ENCODE assay signal across 21 cellular contexts in the genomic region with DNA sequence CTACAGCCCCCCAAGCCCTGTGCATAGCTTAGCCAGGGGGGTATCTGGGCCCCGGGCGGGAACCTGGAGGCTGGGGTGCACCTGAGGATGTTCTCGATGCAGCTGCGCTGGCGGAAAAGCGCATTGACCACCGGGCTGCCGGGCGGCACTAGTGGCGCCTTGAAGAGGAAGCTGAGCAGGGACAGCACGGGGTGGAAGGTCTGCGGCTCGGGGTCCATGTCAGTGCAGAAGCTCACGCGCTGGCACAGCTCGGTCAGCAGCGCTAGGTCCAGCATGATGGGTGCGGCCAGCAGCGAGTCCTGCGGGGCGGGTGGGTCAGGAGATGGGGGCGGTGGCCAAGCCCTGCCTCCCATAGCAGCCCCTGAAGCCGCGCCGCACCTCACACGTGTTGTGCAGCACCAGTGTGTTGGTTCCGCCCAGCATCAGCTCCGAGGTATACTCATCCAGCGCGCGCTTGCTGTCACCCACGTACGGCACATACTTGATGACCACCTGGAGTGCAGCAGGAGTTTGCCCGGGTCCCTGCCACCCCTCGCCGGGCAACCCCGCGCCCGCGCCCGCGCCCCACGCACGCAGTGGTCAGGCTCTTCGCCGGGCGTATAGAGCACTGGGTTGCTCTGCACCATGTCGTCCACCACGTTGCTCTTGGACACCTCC. TPM values are rescaled to one million over a fixed set of nuclear protein-coding genes. Genes with fewer than 3 reads are reported as not detected.
DNase-seq lines count a peak whose midpoint lies in the region; ATAC-seq and TF ChIP-seq lines count a peak whose summit lies in the region.
"Had no signal": no experiment of that assay in that cellular context is flagged by ENCODE, and none has a peak within 500 bp of the region (broad histone marks: within the 10 kb centered on the region; RNA-seq: fewer than 3 reads in every experiment).

No MANE protein-coding gene starts in this region.

- H3K18ac ChIP-seq in IMR-90 (ENCODE audit: low read depth, low read length): no peak overlapping the region

- no peak overlapping the region for H4K91ac ChIP-seq in IMR-90 (ENCODE audit: insufficient read depth, low read depth, low read length)

- H4K20me1 ChIP-seq in IMR-90 (ENCODE audit: insufficient read depth, low read length): peaks cover 34% of the 10 kb centered on the region

- no peak overlapping the region for H3K14ac ChIP-seq in IMR-90 (replicated peaks; ENCODE audit: low read depth, low read length)

- H3K4me3 Mint-ChIP-seq in activated naive CD4-positive, alpha-beta T cell treated with anti-CD3 and anti-CD28 coated beads, Interleukin-2, amount 10 ng/mL, durations not matched to agents 7 days and 5 days: no peak overlapping the region
- H3K4me3 Mint-ChIP-seq in glutamatergic neuron (ENCODE audit: unreplicated experiment): no peak overlapping the region
- H3K4me3 Mint-ChIP-seq in stimulated activated effector memory CD8-positive, alpha-beta T cell treated with anti-CD3 and anti-CD28 coated beads, Interleukin-12 subunit alpha, Interleukin-12 subunit beta, amount 100 ng/mL, for 72 hours: no peak overlapping the region

- CTCF ChIA-PET in activated naive CD4-positive, alpha-beta T cell treated with anti-CD3 and anti-CD28 coated beads, Interleukin-2, amount 10 ng/mL, durations not matched to agents 7 days and 5 days (lab: Charles Lee): interaction anchor here (1.0 kb wide), 1 partner anchor 15 kb away, joined by 3 read pairs; no protein-coding TSS in a partner anchor
- CTCF ChIA-PET in IMR-90 (lab: Yijun Ruan, JAX): no interaction called here

- TF ChIP-seq CTCF in IMR-90 (conservative IDR thresholded peaks at IDR 0.05; ENCODE audit: low read depth, low read length) (no peak), glutamatergic neuron (IDR thresholded peaks at IDR 0.05; ENCODE audit: partially characterized antibody, unreplicated experiment) (no peak)

- H3K9me3 Mint-ChIP-seq in activated naive CD4-positive, alpha-beta T cell treated with anti-CD3 and anti-CD28 coated beads, Interleukin-2, amount 10 ng/mL, durations not matched to agents 7 days and 5 days: no peaks in the 10 kb centered on the region
- peaks cover 5% of the 10 kb centered on the region for H3K9me3 Mint-ChIP-seq in glutamatergic neuron (ENCODE audit: unreplicated experiment)
- no peaks in the 10 kb centered on the region for H3K9me3 Mint-ChIP-seq in stimulated activated effector memory CD8-positive, alpha-beta T cell treated with anti-CD3 and anti-CD28 coated beads, Interleukin-12 subunit alpha, Interleukin-12 subunit beta, amount 100 ng/mL, for 72 hours
- H3K9me3 Mint-ChIP-seq: nephron progenitor cell had no signal

- no peak overlapping the region for H4K8ac ChIP-seq in IMR-90 (ENCODE audit: low read depth in 2 of 2, low read length in 2 of 2)

- peak overlapping the region; percentile 32 for H2AFZ ChIP-seq in IMR-90 (replicated peaks; ENCODE audit: low read length, poor library complexity)

- H3K4me3 ChIP-seq in IMR-90 (ENCODE audit: insufficient read depth, low read depth, low read length): no peak overlapping the region
- H3K4me3 ChIP-seq: lung, psoas muscle, upper lobe of right lung had no signal

- no TSS peak for BruUV-seq in IMR-90 (replicated peaks; lab: Mats Ljungman, UMichigan)

- no peaks in the 10 kb centered on the region for H3K27me3 ChIP-seq in IMR-90 (ENCODE audit: control insufficient read depth, insufficient read depth, low read length)
- H3K27me3 ChIP-seq: upper lobe of right lung had no signal

- DNase-seq in activated naive CD4-positive, alpha-beta T cell treated with anti-CD3 and anti-CD28 coated beads, Interleukin-2, amount 10 ng/mL, durations not matched to agents 7 days and 5 days: no peak
- DNase-seq in activated naive CD4-positive, alpha-beta T cell (lab: John Stamatoyannopoulos, UW): no peak
- no peak for DNase-seq in IMR-90
- DNase-seq in glutamatergic neuron: peak; percentile 18
- no peak for DNase-seq in stimulated activated effector memory CD8-positive, alpha-beta T cell treated with anti-CD3 and anti-CD28 coated beads, Interleukin-12 subunit alpha, Interleukin-12 subunit beta, amount 100 ng/mL, for 72 hours (ENCODE audit: low spot score in 2 of 2)
- DNase-seq in GOT3 (lab: John Stamatoyannopoulos, UW): no peak
- no peak for DNase-seq in SHP77 treated with DMSO at 0.1 percent for 48 hours (lab: John Stamatoyannopoulos, UW)
- DNase-seq: activated CD4-positive, alpha-beta T cell treated with anti-CD3 and anti-CD28 coated beads, Interleukin-2, amount 50 U/mL, for 1 hour; aorta; islet precursor cell; NCI-H1092 treated with DMSO at 0.1 percent for 48 hours; NCI-H2081 treated with DMSO at 0.1 percent for 48 hours; NCI-H510A; nephron progenitor cell; small intestine; stimulated activated CD4-positive, alpha-beta T cell treated with anti-CD3 and anti-CD28 coated beads, Interleukin-4, amount 100 ng/mL, for 1 hour; upper lobe of right lung had no signal

- no peak overlapping the region for H4K5ac ChIP-seq in IMR-90 (ENCODE audit: low read depth, low read length)

- peaks cover 18% of the 10 kb centered on the region for H3K27me3 Mint-ChIP-seq in activated naive CD4-positive, alpha-beta T cell treated with anti-CD3 and anti-CD28 coated beads, Interleukin-2, amount 10 ng/mL, durations not matched to agents 7 days and 5 days
- peaks cover 11% of the 10 kb centered on the region for H3K27me3 Mint-ChIP-seq in glutamatergic neuron (ENCODE audit: unreplicated experiment)

- H3K9ac ChIP-seq in IMR-90 (ENCODE audit: low read depth, low read length): no peak overlapping the region

- POLR2A ChIA-PET in IMR-90 (lab: Charles Lee; ENCODE audit: unreplicated experiment): no interaction called here

- TF ChIP-seq POLR2A in IMR-90 (IDR thresholded peaks at IDR 0.05; ENCODE audit: low read depth, low read length): no peak

- H3K4me2 ChIP-seq in IMR-90 (ENCODE audit: low read depth, low read length): no peak overlapping the region

- H3K27ac Mint-ChIP-seq in activated naive CD4-positive, alpha-beta T cell treated with anti-CD3 and anti-CD28 coated beads, Interleukin-2, amount 10 ng/mL, durations not matched to agents 7 days and 5 days: peak overlapping the region; percentile 28
- no peak overlapping the region for H3K27ac Mint-ChIP-seq in glutamatergic neuron (ENCODE audit: unreplicated experiment)
- peak overlapping the region; percentile 78 for H3K27ac Mint-ChIP-seq in stimulated activated effector memory CD8-positive, alpha-beta T cell treated with anti-CD3 and anti-CD28 coated beads, Interleukin-12 subunit alpha, Interleukin-12 subunit beta, amount 100 ng/mL, for 72 hours

- no peak overlapping the region for H2BK5ac ChIP-seq in IMR-90 (ENCODE audit: low read depth, low read length, poor library complexity, severe bottlenecking)

- no peak overlapping the region for H2AK5ac ChIP-seq in IMR-90 (ENCODE audit: low read depth, low read length)

- H3K9me3 ChIP-seq in IMR-90 (ENCODE audit: control insufficient read depth, insufficient read depth, low read length): no peaks in the 10 kb centered on the region
- H3K9me3 ChIP-seq: psoas muscle, upper lobe of right lung had no signal

- H3K36me3 Mint-ChIP-seq in activated naive CD4-positive, alpha-beta T cell treated with anti-CD3 and anti-CD28 coated beads, Interleukin-2, amount 10 ng/mL, durations not matched to agents 7 days and 5 days: peaks cover 10% of the 10 kb centered on the region
- H3K36me3 Mint-ChIP-seq in glutamatergic neuron (ENCODE audit: unreplicated experiment): no peaks in the 10 kb centered on the region
- H3K36me3 Mint-ChIP-seq in stimulated activated effector memory CD8-positive, alpha-beta T cell treated with anti-CD3 and anti-CD28 coated beads, Interleukin-12 subunit alpha, Interleukin-12 subunit beta, amount 100 ng/mL, for 72 hours: peaks cover 73% of the 10 kb centered on the region

- peaks cover 23% of the 10 kb centered on the region; the same call in 1 of the 2 replicates for H3K4me1 ChIP-seq in IMR-90 (ENCODE audit: control insufficient read depth, insufficient read depth, low read length)

- dilution Hi-C loops in IMR-90 (cut with HindIII; ENCODE audit: low sequenced_read_pairs, unreplicated experiment): no loop called here

- intact Hi-C loops in IMR-90 (cut with micrococcal nuclease): no loop called here

- H2BK15ac ChIP-seq in IMR-90 (ENCODE audit: low read depth, low read length): no peak overlapping the region

- H3K9me1 ChIP-seq in IMR-90 (ENCODE audit: insufficient read depth, low read length): peaks cover 3% of the 10 kb centered on the region; the same call in 1 of the 2 replicates

- H3K27ac ChIP-seq in IMR-90 (ENCODE audit: insufficient read depth, low read length): no peak overlapping the region
- H3K27ac ChIP-seq: psoas muscle, upper lobe of right lung had no signal

- H3K4me1 Mint-ChIP-seq in activated naive CD4-positive, alpha-beta T cell treated with anti-CD3 and anti-CD28 coated beads, Interleukin-2, amount 10 ng/mL, durations not matched to agents 7 days and 5 days: peaks cover 23% of the 10 kb centered on the region
- H3K4me1 Mint-ChIP-seq in glutamatergic neuron (ENCODE audit: low read depth, unreplicated experiment): peaks cover 5% of the 10 kb centered on the region
- peaks cover 42% of the 10 kb centered on the region for H3K4me1 Mint-ChIP-seq in stimulated activated effector memory CD8-positive, alpha-beta T cell treated with anti-CD3 and anti-CD28 coated beads, Interleukin-12 subunit alpha, Interleukin-12 subunit beta, amount 100 ng/mL, for 72 hours

- peaks cover 2 to 19% of the 10 kb centered on the region in 2 experiments; a peak in 2 of 4 replicates for H3K79me1 ChIP-seq in IMR-90 (ENCODE audit: low read depth in 1 of 2, low read length in 2 of 2)

- no peak overlapping the region for H3K23ac ChIP-seq in IMR-90 (ENCODE audit: low read depth, low read length)

- peak overlapping the region; percentile 55 for H2AK9ac ChIP-seq in IMR-90 (replicated peaks; ENCODE audit: low read depth, low read length, poor library complexity)

- in situ Hi-C loops in IMR-90 (cut with MboI; ENCODE audit: low sequenced_read_pairs): no loop called here

- no peak overlapping the region for H3K56ac ChIP-seq in IMR-90 (ENCODE audit: extremely low read depth, insufficient read depth, low read length)

- TF ChIP-seq RAD21 in IMR-90 (IDR thresholded peaks at IDR 0.05; ENCODE audit: low read length): no peak

- ATAC-seq in IMR-90 (ENCODE audit: low read depth): no peak
- no peak for ATAC-seq in stimulated activated effector memory CD8-positive, alpha-beta T cell treated with anti-CD3 and anti-CD28 coated beads, Interleukin-12 subunit alpha, Interleukin-12 subunit beta, amount 100 ng/mL, for 72 hours
- no peak for ATAC-seq in GM19397 (IDR thresholded peaks at IDR 0.05; ENCODE audit: unreplicated experiment)
- ATAC-seq: psoas muscle, upper lobe of right lung had no signal

- WGBS in IMR-90 (ENCODE audit: extremely low coverage in 2 of 2, insufficient read length in 1 of 2), 2 experiments: 98% methylated on average over 46 of the region's 49 CpGs; no CpG with 5 or more reads in 1 of the 2 experiments

- no peak overlapping the region for H2BK20ac ChIP-seq in IMR-90 (ENCODE audit: low read depth, low read length)

- no peak overlapping the region for H3K4ac ChIP-seq in IMR-90 (ENCODE audit: low read depth, low read length)

- H2BK120ac ChIP-seq in IMR-90 (ENCODE audit: low read depth, low read length): no peak overlapping the region

- peaks cover 13% of the 10 kb centered on the region; the same call in 1 of the 2 replicates for H3K36me3 ChIP-seq in IMR-90 (ENCODE audit: control insufficient read depth, insufficient read depth, low read length)
- H3K36me3 ChIP-seq: upper lobe of right lung had no signal

RNA-seq across cellular contexts. Expression of gene ISYNA1, which starts 2.6 kb away (rescaled TPM):
- 3.4 and 3.9 TPM in 2 replicates for total RNA-seq in IMR-90 (2012; rRNA removed)
- polyA plus RNA-seq in IMR-90 (2012; rRNA removed): 24.7 and 29.4 TPM in 2 replicates
- 12.2 and 29.5 TPM in 2 replicates for polyA plus RNA-seq in IMR-90 (2012; cell fraction: cytosol; rRNA removed)
- polyA plus RNA-seq in IMR-90 (2012; cell fraction: nucleus; rRNA removed; ENCODE audit: low replicate concordance): 118 and 248 TPM in 2 replicates
- total RNA-seq in glutamatergic neuron (ENCODE audit: unreplicated experiment): 111 TPM

RNA-seq across cellular contexts. Expression of gene SSBP4, which starts 16.1 kb away (rescaled TPM):
- 13.3 and 14.9 TPM in 2 replicates for total RNA-seq in IMR-90 (2012; rRNA removed)
- 39.7 and 48.1 TPM in 2 replicates for polyA plus RNA-seq in IMR-90 (2012; rRNA removed)
- polyA plus RNA-seq in IMR-90 (2012; cell fraction: cytosol; rRNA removed): 36.0 and 75.3 TPM in 2 replicates
- polyA plus RNA-seq in IMR-90 (2012; cell fraction: nucleus; rRNA removed; ENCODE audit: low replicate concordance): 110 and 323 TPM in 2 replicates
- total RNA-seq in glutamatergic neuron (ENCODE audit: unreplicated experiment): 177 TPM

RNA-seq across cellular contexts. Expression of gene LRRC25, which starts 37.9 kb away (rescaled TPM):
- not detected in 2 replicates for total RNA-seq in IMR-90 (2012; rRNA removed)
- 0.03 TPM in 1 of 2 replicates, not detected in the other for polyA plus RNA-seq in IMR-90 (2012; rRNA removed)
- polyA plus RNA-seq in IMR-90 (2012; cell fraction: cytosol; rRNA removed): 0.08 and 0.09 TPM in 2 replicates
- polyA plus RNA-seq in IMR-90 (2012; cell fraction: nucleus; rRNA removed; ENCODE audit: low replicate concordance): 0.08 TPM in 1 of 2 replicates, not detected in the other
- not detected for total RNA-seq in glutamatergic neuron (ENCODE audit: unreplicated experiment)
- total RNA-seq: Daoy had no signal

RNA-seq across cellular contexts. Expression of gene GDF15, which starts 49.4 kb away (rescaled TPM):
- 5.6 and 10.3 TPM in 2 replicates for total RNA-seq in IMR-90 (2012; rRNA removed)
- 43.5 and 49.8 TPM in 2 replicates for polyA plus RNA-seq in IMR-90 (2012; rRNA removed)
- 84.3 and 176 TPM in 2 replicates for polyA plus RNA-seq in IMR-90 (2012; cell fraction: cytosol; rRNA removed)
- 56.9 and 109 TPM in 2 replicates for polyA plus RNA-seq in IMR-90 (2012; cell fraction: nucleus; rRNA removed; ENCODE audit: low replicate concordance)
- total RNA-seq in glutamatergic neuron (ENCODE audit: unreplicated experiment): 8.9 TPM

Comparison
In these comparisons a context has a peak if more than half of its experiments do, and no peak if none do; other contexts are left out.
1. RNA of gene ISYNA1, which starts 2.6 kb away (total RNA-seq): 111 TPM in glutamatergic neuron (single experiment); 3.4 to 3.9 TPM in IMR-90; every median in the first group is over 10 times any median in the second.
2. RNA of gene SSBP4, which starts 16.1 kb away (total RNA-seq): 177 TPM in glutamatergic neuron (single experiment); 13.3 to 14.9 TPM in IMR-90; every median in the first group is over 10 times any median in the second.